Comparison of ENCODE assay signal across 17 cellular contexts in the genomic region with DNA sequence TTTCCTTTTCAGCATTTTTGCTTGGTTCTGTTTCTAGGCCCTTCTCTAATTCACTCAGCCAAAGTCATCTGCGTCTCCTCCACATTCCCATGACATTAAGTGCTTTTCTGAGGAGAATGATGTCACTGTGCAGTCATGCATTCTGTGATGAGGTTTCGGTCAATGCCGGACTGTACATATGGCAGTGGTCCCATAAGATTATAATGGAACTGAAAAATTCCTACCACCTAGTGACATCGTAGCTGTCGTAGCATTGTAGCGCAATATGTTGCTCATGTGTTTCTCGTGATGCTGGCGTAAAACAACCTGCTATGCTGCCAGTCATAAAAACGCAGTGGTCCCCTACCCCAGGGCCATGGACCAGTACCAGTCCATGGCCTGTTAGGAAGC.
DNase-seq lines count a peak whose midpoint lies in the region; ATAC-seq, FAIRE-seq and TF ChIP-seq lines count a peak whose summit lies in the region.
"Had no signal": no experiment of that assay in that cellular context is flagged by ENCODE, and none has a peak within 500 bp of the region (broad histone marks: within the 10 kb centered on the region; RNA-seq: fewer than 3 reads in every experiment).

No MANE protein-coding gene starts in this region.

- no peaks in the 10 kb centered on the region for H4K20me1 ChIP-seq in neural cell (ENCODE audit: insufficient read depth)
- H4K20me1 ChIP-seq: BLaER1 treated with 17β-estradiol and CSF1 and Interleukin-3, amounts not matched to agents 10 nM and 100 nM had no signal

- no peaks in the 10 kb centered on the region for H3K27me3 ChIP-seq in neural cell (ENCODE audit: insufficient read depth, low read depth, low read length)
- H3K27me3 ChIP-seq: BLaER1 treated with 17β-estradiol and CSF1 and Interleukin-3, amounts not matched to agents 10 nM and 100 nM had no signal

- no peaks in the 10 kb centered on the region for H3K79me2 ChIP-seq in neural cell (replicated peaks; ENCODE audit: insufficient read depth, low read length)

- no peak overlapping the region for H3K9ac ChIP-seq in neural cell (ENCODE audit: low read length)
- H3K9ac ChIP-seq: BLaER1 treated with 17β-estradiol and CSF1 and Interleukin-3, amounts not matched to agents 10 nM and 100 nM had no signal

- TF ChIP-seq EP300 in neural cell (conservative IDR thresholded peaks at IDR 0.05; ENCODE audit: poor library complexity, severe bottlenecking): no peak

- peak; percentile 58 for DNase-seq in AG20443 (ENCODE audit: low spot score)
- DNase-seq in RCC 7860 (ENCODE audit: low spot score): peak; percentile 87
- peak; percentile 94 for DNase-seq in fibroblast of pulmonary artery (ENCODE audit: low read depth)
- no peak for DNase-seq in activated CD8-positive, alpha-beta memory T cell treated with anti-CD3 and anti-CD28 coated beads for 24 hours
- DNase-seq in C1 segment of cervical spinal cord (lab: John Stamatoyannopoulos, UW): no peak
- no peak for DNase-seq in NOMO-1 treated with DMSO at 0.1 percent for 48 hours (lab: John Stamatoyannopoulos, UW; ENCODE audit: unreplicated experiment)
- DNase-seq: activated CD4-positive, CD25-positive, alpha-beta regulatory T cell treated with anti-CD3 and anti-CD28 coated beads, Interleukin-2, amount 50 U/mL, for 72 hours; hypothalamus; NCI-H345; SIG-M5 had no signal

- ATAC-seq in GM21381 (IDR thresholded peaks at IDR 0.05; ENCODE audit: unreplicated experiment): no peak
- ATAC-seq: activated T-helper 17 cell treated with anti-CD3 and anti-CD28 coated beads, Interleukin-2, amount 50 U/mL, for 72 hours; stimulated activated memory B cell treated with anti-CD40 and anti-IgM and Interleukin-4, amounts not matched to agents 10 μg/mL and 1 μg/mL and 100 μg/mL, for 72 hours had no signal

- peak overlapping the region; percentile 46 for H3K27ac ChIP-seq in neural cell (ENCODE audit: low read length)
- H3K27ac ChIP-seq: BLaER1 treated with 17β-estradiol and CSF1 and Interleukin-3, amounts not matched to agents 10 nM and 100 nM had no signal

- no peaks in the 10 kb centered on the region for H3K9me2 ChIP-seq in neural cell (ENCODE audit: insufficient read depth, low read length)

- no peak for TF ChIP-seq RAD21 in neural cell (conservative IDR thresholded peaks at IDR 0.05)

- H3F3A ChIP-seq in neural cell (ENCODE audit: insufficient read depth, low read length, poor library complexity, severe bottlenecking): no peaks in the 10 kb centered on the region

- no peak overlapping the region for H3K4me2 ChIP-seq in neural cell (ENCODE audit: low read length)
- H3K4me2 ChIP-seq: BLaER1 treated with 17β-estradiol and CSF1 and Interleukin-3, amounts not matched to agents 10 nM and 100 nM had no signal

- no peaks in the 10 kb centered on the region for H3K9me3 ChIP-seq in neural cell (ENCODE audit: low read length)
- H3K9me3 ChIP-seq: BLaER1 treated with 17β-estradiol and CSF1 and Interleukin-3, amounts not matched to agents 10 nM and 100 nM had no signal

- FAIRE-seq in RCC 7860 (lab: Jason Lieb, UNC): peak; percentile 76
- FAIRE-seq: colon, H54 had no signal

- H3K4me3 ChIP-seq in fibroblast of pulmonary artery (replicated peaks; ENCODE audit: low read depth, low read length) (no peak overlapping the region), neural cell (ENCODE audit: low read length) (no peak overlapping the region)
- H3K4me3 ChIP-seq: BLaER1 treated with 17β-estradiol and CSF1 and Interleukin-3, amounts not matched to agents 10 nM and 100 nM had no signal

- H3K36me3 ChIP-seq in neural cell (ENCODE audit: insufficient read depth, low read length): no peaks in the 10 kb centered on the region
- H3K36me3 ChIP-seq: BLaER1 treated with 17β-estradiol and CSF1 and Interleukin-3, amounts not matched to agents 10 nM and 100 nM had no signal

- no peak overlapping the region for H2AFZ ChIP-seq in neural cell (ENCODE audit: low read depth, low read length)

- TF ChIP-seq CTCF in fibroblast of pulmonary artery (IDR thresholded peaks at IDR 0.05; ENCODE audit: low read length, missing control alignments) (no peak), neural cell (IDR thresholded peaks at IDR 0.05; ENCODE audit: poor library complexity, severe bottlenecking) (no peak)

TF ChIP-seq in neural cell, 6 proteins besides CTCF, POLR2A, EP300 and RAD21:
- TF ChIP-seq EZH2 (IDR thresholded peaks at IDR 0.05; ENCODE audit: borderline replicate concordance, insufficient read depth, low read length, poor library complexity, severe bottlenecking) (no peak), SMC3 (conservative IDR thresholded peaks at IDR 0.05; ENCODE audit: poor library complexity) (no peak), MXI1 (conservative IDR thresholded peaks at IDR 0.05; ENCODE audit: poor library complexity, severe bottlenecking) (no peak), POLR2AphosphoS5 (IDR thresholded peaks at IDR 0.05) (no peak), TAF1 (IDR thresholded peaks at IDR 0.05; ENCODE audit: low read depth) (no peak)
- TF ChIP-seq, protein P1, sequence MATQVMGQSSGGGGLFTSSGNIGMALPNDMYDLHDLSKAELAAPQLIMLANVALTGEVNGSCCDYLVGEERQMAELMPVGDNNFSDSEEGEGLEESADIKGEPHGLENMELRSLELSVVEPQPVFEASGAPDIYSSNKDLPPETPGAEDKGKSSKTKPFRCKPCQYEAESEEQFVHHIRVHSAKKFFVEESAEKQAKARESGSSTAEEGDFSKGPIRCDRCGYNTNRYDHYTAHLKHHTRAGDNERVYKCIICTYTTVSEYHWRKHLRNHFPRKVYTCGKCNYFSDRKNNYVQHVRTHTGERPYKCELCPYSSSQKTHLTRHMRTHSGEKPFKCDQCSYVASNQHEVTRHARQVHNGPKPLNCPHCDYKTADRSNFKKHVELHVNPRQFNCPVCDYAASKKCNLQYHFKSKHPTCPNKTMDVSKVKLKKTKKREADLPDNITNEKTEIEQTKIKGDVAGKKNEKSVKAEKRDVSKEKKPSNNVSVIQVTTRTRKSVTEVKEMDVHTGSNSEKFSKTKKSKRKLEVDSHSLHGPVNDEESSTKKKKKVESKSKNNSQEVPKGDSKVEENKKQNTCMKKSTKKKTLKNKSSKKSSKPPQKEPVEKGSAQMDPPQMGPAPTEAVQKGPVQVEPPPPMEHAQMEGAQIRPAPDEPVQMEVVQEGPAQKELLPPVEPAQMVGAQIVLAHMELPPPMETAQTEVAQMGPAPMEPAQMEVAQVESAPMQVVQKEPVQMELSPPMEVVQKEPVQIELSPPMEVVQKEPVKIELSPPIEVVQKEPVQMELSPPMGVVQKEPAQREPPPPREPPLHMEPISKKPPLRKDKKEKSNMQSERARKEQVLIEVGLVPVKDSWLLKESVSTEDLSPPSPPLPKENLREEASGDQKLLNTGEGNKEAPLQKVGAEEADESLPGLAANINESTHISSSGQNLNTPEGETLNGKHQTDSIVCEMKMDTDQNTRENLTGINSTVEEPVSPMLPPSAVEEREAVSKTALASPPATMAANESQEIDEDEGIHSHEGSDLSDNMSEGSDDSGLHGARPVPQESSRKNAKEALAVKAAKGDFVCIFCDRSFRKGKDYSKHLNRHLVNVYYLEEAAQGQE (IDR thresholded peaks at IDR 0.05; ENCODE audit: borderline replicate concordance): no peak

Comparison
In these comparisons a context has a peak if more than half of its experiments do, and no peak if none do; other contexts are left out.
1. DNase-seq: peak in AG20443 (single experiment), RCC 7860 (single experiment) and fibroblast of pulmonary artery (single experiment); none in activated CD8-positive, alpha-beta memory T cell treated with anti-CD3 and anti-CD28 coated beads for 24 hours (single experiment), C1 segment of cervical spinal cord (0 of 14) and NOMO-1 treated with DMSO at 0.1 percent for 48 hours (single experiment).